In the genomic region with DNA sequence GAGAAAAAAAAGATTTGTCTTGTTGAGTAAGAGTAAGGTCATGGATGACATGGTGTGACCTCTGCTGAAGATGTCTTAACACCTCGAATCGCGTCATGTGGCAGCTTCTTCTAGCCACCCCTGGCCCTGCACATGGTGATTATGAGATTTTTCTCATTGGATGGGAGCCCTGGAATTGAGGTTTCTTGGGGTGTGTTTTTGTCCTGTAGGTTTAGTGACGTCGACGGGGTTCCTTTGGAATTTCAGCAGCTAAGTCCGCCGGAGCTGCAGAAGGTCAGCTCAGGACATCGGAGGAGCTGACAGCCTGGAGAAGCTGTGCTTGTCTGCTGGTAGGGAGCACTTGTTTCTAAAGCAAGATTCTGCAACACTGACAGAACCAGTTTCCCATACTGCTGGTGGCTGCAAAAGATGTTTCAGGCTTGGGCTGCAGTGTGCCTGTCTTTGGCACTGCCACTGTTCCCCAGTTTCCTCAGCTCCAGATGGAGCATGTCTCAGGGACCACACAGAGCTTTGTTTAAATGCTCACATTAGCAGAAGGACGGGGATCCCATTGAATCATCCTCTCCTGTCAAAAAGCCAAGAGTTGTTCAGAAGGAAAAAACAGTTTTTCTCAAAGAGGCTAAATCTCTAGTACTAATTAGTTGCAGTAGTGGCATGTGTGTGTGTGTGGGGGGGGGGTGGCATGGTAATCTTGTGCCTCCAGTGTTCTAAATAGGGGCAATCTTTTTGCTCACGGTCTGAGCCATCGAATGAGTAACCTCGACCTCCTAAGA, we compare ENCODE assay signal across 9 cellular contexts. TPM values are rescaled to one million over a fixed set of nuclear protein-coding genes. Genes with fewer than 3 reads are reported as not detected.
DNase-seq lines count a peak whose midpoint lies in the region; ATAC-seq, FAIRE-seq and TF ChIP-seq lines count a peak whose summit lies in the region.
"Had no signal": no experiment of that assay in that cellular context is flagged by ENCODE, and none has a peak within 500 bp of the region (broad histone marks: within the 10 kb centered on the region; RNA-seq: fewer than 3 reads in every experiment).

No MANE protein-coding gene starts in this region.

- no peak for ATAC-seq in T-helper 17 cell

- POLR2A ChIA-PET in CD4-positive, alpha-beta memory T cell (lab: Charles Lee; ENCODE audit: partially characterized antibody): interaction anchor here (0.6 to 6.8 kb wide), 3 partner anchors 10 to 20 kb away, joined by 3 to 91 read pairs (median 4); no protein-coding TSS in a partner anchor

- H3K9me3 Mint-ChIP-seq in CD4-positive, alpha-beta memory T cell: no peaks in the 10 kb centered on the region

- no peak for TF ChIP-seq CTCF in fibroblast of pulmonary artery (IDR thresholded peaks at IDR 0.05; ENCODE audit: low read length, missing control alignments)

- intact Hi-C loops in CD4-positive, alpha-beta memory T cell (cut with micrococcal nuclease): loop anchor here (1.0 kb wide), 1 partner anchor 29 kb away; no protein-coding TSS in a partner anchor

- CTCF ChIA-PET in CD4-positive, alpha-beta memory T cell (lab: Charles Lee; ENCODE audit: partially characterized antibody): interaction anchor here (2.3 kb wide), 1 partner anchor 22 kb away, joined by 7 read pairs; no protein-coding TSS in a partner anchor

- peaks cover 42% of the 10 kb centered on the region for H3K4me1 ChIP-seq in CD4-positive, alpha-beta memory T cell (ENCODE audit: insufficient read depth, low read length)

- H3K27ac ChIP-seq in CD4-positive, alpha-beta memory T cell (ENCODE audit: low read depth, low read length): no peak overlapping the region
- H3K27ac ChIP-seq in skin epidermis: peak overlapping the region in 18 of 21 experiments; percentile 21 to 99 (median 69)

- H3K27me3 Mint-ChIP-seq in CD4-positive, alpha-beta memory T cell: peaks cover 0 to 4% of the 10 kb centered on the region in 2 donors
- peaks cover 5% of the 10 kb centered on the region for H3K27me3 Mint-ChIP-seq in T-helper 17 cell

- FAIRE-seq in GM12892 (lab: Jason Lieb, UNC): no peak

- peak overlapping the region; percentile 85 to 99 (median 98) for H3K27ac Mint-ChIP-seq in CD4-positive, alpha-beta memory T cell
- H3K27ac Mint-ChIP-seq in T-helper 17 cell: peak overlapping the region; percentile 98

- no peak overlapping the region for H3K4me3 Mint-ChIP-seq in CD4-positive, alpha-beta memory T cell
- H3K4me3 Mint-ChIP-seq in T-helper 17 cell: no peak overlapping the region

- no peak overlapping the region for H3K4me3 ChIP-seq in CD4-positive, alpha-beta memory T cell (ENCODE audit: low read length in 2 of 2)
- no peak overlapping the region for H3K4me3 ChIP-seq in fibroblast of pulmonary artery (replicated peaks; ENCODE audit: low read depth, low read length)
- no peak overlapping the region for H3K4me3 ChIP-seq in skin epidermis

- no peaks in the 10 kb centered on the region for H3K36me3 ChIP-seq in CD4-positive, alpha-beta memory T cell (ENCODE audit: insufficient read depth, low read length)

- H3K36me3 Mint-ChIP-seq in CD4-positive, alpha-beta memory T cell: peaks cover 0 to 1% of the 10 kb centered on the region in 2 donors
- no peaks in the 10 kb centered on the region for H3K36me3 Mint-ChIP-seq in T-helper 17 cell (ENCODE audit: low read depth)

- H3K4me1 Mint-ChIP-seq in CD4-positive, alpha-beta memory T cell: peaks cover 26 to 51% (median 40%) of the 10 kb centered on the region in 4 donors
- peaks cover 30% of the 10 kb centered on the region for H3K4me1 Mint-ChIP-seq in T-helper 17 cell

- TF ChIP-seq POLR2A in GM12892 (IDR thresholded peaks at IDR 0.05; ENCODE audit: low read depth, low read length): no peak

- no peaks in the 10 kb centered on the region for H3K27me3 ChIP-seq in CD4-positive, alpha-beta memory T cell (ENCODE audit: insufficient read depth, low read length)

- DNase-seq in CD4-positive, alpha-beta memory T cell: no peak
- DNase-seq in T-helper 17 cell (no peak), fibroblast of pulmonary artery (ENCODE audit: low read depth) (peak; percentile 91), NCI-H1930 (lab: John Stamatoyannopoulos, UW) (no peak), cerebellar cortex (ENCODE audit: low spot score) (no peak), activated gamma-delta T cell (lab: John Stamatoyannopoulos, UW) (no peak), GM12892 (ENCODE audit: insufficient read length) (no peak)
- DNase-seq: DND-41 had no signal

- H3K9me3 ChIP-seq in CD4-positive, alpha-beta memory T cell (ENCODE audit: control insufficient read depth in 1 of 2, low read length in 2 of 2): no peaks in the 10 kb centered on the region
- H3K9me3 ChIP-seq in T-helper 17 cell (ENCODE audit: control insufficient read depth, low read length, poor library complexity, severe bottlenecking): no peaks in the 10 kb centered on the region

RNA-seq across cellular contexts. Expression of a gene that starts 5.2 kb away (rescaled TPM):
- total RNA-seq in CD4-positive, alpha-beta memory T cell: 1 to 10 TPM; 4.1 to 4.3 TPM
- 100 to 1,000 TPM; 162 to 519 TPM for polyA plus RNA-seq in CD4-positive, alpha-beta memory T cell
- 1,000 to 10,000 TPM; 2,179 to 4,074 TPM for total RNA-seq in T-helper 17 cell
- 5.3 TPM for polyA plus RNA-seq in GM12892 (2012; ENCODE audit: missing spikeins)

Comparison
In these comparisons a context has a peak if more than half of its experiments do, and no peak if none do; other contexts are left out.
1. RNA of a gene that starts 5.2 kb away (total RNA-seq): 2,179 to 4,074 TPM in T-helper 17 cell; 4.1 to 4.3 TPM in CD4-positive, alpha-beta memory T cell; every median in the first group is over 100 times any median in the second.